28 cellular contexts compared by ENCODE assay signal in genomic region chr14:100727565-100728240, GRCh38. TPM values are rescaled to one million over a fixed set of nuclear protein-coding genes. Genes with fewer than 3 reads are reported as not detected.
DNase-seq lines count a peak whose midpoint lies in the region; ATAC-seq and TF ChIP-seq lines count a peak whose summit lies in the region.
"Had no signal": no experiment of that assay in that cellular context is flagged by ENCODE, and none has a peak within 500 bp of the region (broad histone marks: within the 10 kb centered on the region; RNA-seq: fewer than 3 reads in every experiment).

No MANE protein-coding gene starts in this region.

- H3K4me3 ChIP-seq in HUES48 (ENCODE audit: low read depth, low read length), result peak overlapping the region; percentile 59; the same call in 1 of the 2 replicates
- H3K4me3 ChIP-seq in iPS-20b (ENCODE audit: low read length), result peak overlapping the region; percentile 58
- H3K4me3 ChIP-seq: dorsolateral prefrontal cortex, Peyer's patch, skin epidermis, tibial nerve had no signal

- H3K9ac ChIP-seq in HUES48 (ENCODE audit: low read depth, low read length) (no peak overlapping the region), iPS-20b (ENCODE audit: low read depth, low read length) (no peak overlapping the region)

- H3K4me1 Mint-ChIP-seq in chondrocyte (ENCODE audit: low read depth) (peaks cover 9% of the 10 kb centered on the region), progenitor cell of endocrine pancreas (ENCODE audit: low read depth) (peaks cover 37% of the 10 kb centered on the region)
- H3K4me1 Mint-ChIP-seq in activated T-cell treated with anti-CD3 and anti-CD28 coated beads, Interleukin-2, amount 50 U/mL, for 72 hours (ENCODE audit: low read depth), result no peaks in the 10 kb centered on the region
- H3K4me1 Mint-ChIP-seq: activated naive CD8-positive, alpha-beta T cell treated with anti-CD3 and anti-CD28 coated beads, Interleukin-2, amount 50 U/mL, for 24 hours; memory B cell had no signal

- H3K27ac ChIP-seq in HUES48 (ENCODE audit: low read depth, low read length) (no peak overlapping the region), iPS-20b (ENCODE audit: low read length) (no peak overlapping the region)
- H3K27ac ChIP-seq: dorsolateral prefrontal cortex, Peyer's patch, skin epidermis, tibial nerve, VCaP had no signal

- H3K27me3 ChIP-seq in HUES48 (ENCODE audit: control insufficient read depth, insufficient read depth, low read length), result peaks cover 73% of the 10 kb centered on the region
- peaks cover 75% of the 10 kb centered on the region for H3K27me3 ChIP-seq in iPS-20b (ENCODE audit: insufficient read depth, low read length)
- H3K27me3 ChIP-seq: Peyer's patch had no signal

- DNase-seq in chondrocyte (ENCODE audit: low spot score) (no peak), progenitor cell of endocrine pancreas (ENCODE audit: low spot score, unreplicated experiment) (no peak), DMS114 treated with DMSO at 0.1 percent for 48 hours (lab: John Stamatoyannopoulos, UW; ENCODE audit: unreplicated experiment) (no peak)
- DNase-seq in activated T-cell treated with anti-CD3 and anti-CD28 coated beads, Interleukin-2, amount 50 U/mL, for 72 hours, result no peak
- DNase-seq: activated CD4-positive, alpha-beta T cell treated with anti-CD3 and anti-CD28 coated beads for 48 hours; activated CD8-positive, alpha-beta memory T cell treated with anti-CD3 and anti-CD28 coated beads for 24 hours; activated gamma-delta T cell treated with Interleukin-2 at 50 U/mL for 16 hours; activated naive CD8-positive, alpha-beta T cell treated with anti-CD3 and anti-CD28 coated beads, Interleukin-2, amount 50 U/mL, for 24 hours; C1 segment of cervical spinal cord; Calu3; cerebellar nuclear complex; dorsolateral prefrontal cortex; IMR-90; NCI-H1092 treated with DMSO at 0.1 percent for 48 hours; NCI-H187 treated with DMSO at 0.1 percent for 48 hours; NCI-H2227 treated with DMSO at 0.1 percent for 48 hours; NCI-H526 treated with DMSO at 0.1 percent for 48 hours; occipital lobe; Peyer's patch; SHP77 treated with DMSO at 0.1 percent for 48 hours had no signal

- H3K4me1 ChIP-seq in HUES48 (ENCODE audit: control insufficient read depth, insufficient read depth, low read length), result peaks cover 12% of the 10 kb centered on the region; the same call in 1 of the 2 replicates
- peaks cover 7% of the 10 kb centered on the region; the same call in 1 of the 2 replicates for H3K4me1 ChIP-seq in iPS-20b (ENCODE audit: insufficient read depth, low read length)
- H3K4me1 ChIP-seq: Peyer's patch had no signal

- H3K27me3 Mint-ChIP-seq in chondrocyte (ENCODE audit: low read depth) (peaks cover 73% of the 10 kb centered on the region), progenitor cell of endocrine pancreas (peaks cover 28% of the 10 kb centered on the region)
- peaks cover 34% of the 10 kb centered on the region for H3K27me3 Mint-ChIP-seq in activated T-cell treated with anti-CD3 and anti-CD28 coated beads, Interleukin-2, amount 50 U/mL, for 72 hours (ENCODE audit: low read depth)

- H3K36me3 ChIP-seq in HUES48 (ENCODE audit: control insufficient read depth, insufficient read depth, low read length) (no peaks in the 10 kb centered on the region), iPS-20b (ENCODE audit: insufficient read depth, low read depth, low read length) (no peaks in the 10 kb centered on the region)
- H3K36me3 ChIP-seq: Peyer's patch, tibial nerve had no signal

- H3K9me3 ChIP-seq in HUES48 (ENCODE audit: control insufficient read depth, insufficient read depth, low read length) (no peaks in the 10 kb centered on the region), iPS-20b (ENCODE audit: insufficient read depth, low read depth, low read length) (no peaks in the 10 kb centered on the region; the same call in 1 of the 2 replicates)
- H3K9me3 ChIP-seq: Peyer's patch, tibial nerve had no signal

- TF ChIP-seq CTCF in chondrocyte (IDR thresholded peaks at IDR 0.05), result no peak
- no peak for TF ChIP-seq CTCF in progenitor cell of endocrine pancreas (IDR thresholded peaks at IDR 0.05; ENCODE audit: unreplicated experiment)

- H3K9me3 Mint-ChIP-seq in chondrocyte (ENCODE audit: low read depth), result no peaks in the 10 kb centered on the region
- peaks cover 9% of the 10 kb centered on the region for H3K9me3 Mint-ChIP-seq in progenitor cell of endocrine pancreas (ENCODE audit: low read depth)
- H3K9me3 Mint-ChIP-seq in activated T-cell treated with anti-CD3 and anti-CD28 coated beads, Interleukin-2, amount 50 U/mL, for 72 hours, result no peaks in the 10 kb centered on the region
- H3K9me3 Mint-ChIP-seq: activated naive CD8-positive, alpha-beta T cell treated with anti-CD3 and anti-CD28 coated beads, Interleukin-2, amount 50 U/mL, for 24 hours had no signal

- no peak for ATAC-seq in activated T-cell treated with anti-CD3 and anti-CD28 coated beads, Interleukin-2, amount 50 U/mL, for 72 hours (replicated peaks in 1 of 2)
- no peak for ATAC-seq in HG02870 (IDR thresholded peaks at IDR 0.05; ENCODE audit: unreplicated experiment)
- ATAC-seq: activated naive CD8-positive, alpha-beta T cell treated with anti-CD3 and anti-CD28 coated beads, Interleukin-2, amount 50 U/mL, for 24 hours had no signal

- H3K27ac Mint-ChIP-seq in chondrocyte (ENCODE audit: unreplicated experiment) (no peak overlapping the region), progenitor cell of endocrine pancreas (peak overlapping the region; percentile 94)
- H3K27ac Mint-ChIP-seq in activated T-cell treated with anti-CD3 and anti-CD28 coated beads, Interleukin-2, amount 50 U/mL, for 72 hours, result no peak overlapping the region
- H3K27ac Mint-ChIP-seq: activated naive CD8-positive, alpha-beta T cell treated with anti-CD3 and anti-CD28 coated beads, Interleukin-2, amount 50 U/mL, for 24 hours; memory B cell had no signal

- H3K36me3 Mint-ChIP-seq in chondrocyte (ENCODE audit: low read depth), result no peaks in the 10 kb centered on the region
- peaks cover 41% of the 10 kb centered on the region for H3K36me3 Mint-ChIP-seq in progenitor cell of endocrine pancreas (ENCODE audit: insufficient read depth)
- no peaks in the 10 kb centered on the region for H3K36me3 Mint-ChIP-seq in activated T-cell treated with anti-CD3 and anti-CD28 coated beads, Interleukin-2, amount 50 U/mL, for 72 hours (ENCODE audit: insufficient read depth in 2 of 2)
- H3K36me3 Mint-ChIP-seq: memory B cell had no signal

- H3K4me3 Mint-ChIP-seq in chondrocyte (ENCODE audit: unreplicated experiment), result peak overlapping the region; percentile 31
- peak overlapping the region; percentile 93 for H3K4me3 Mint-ChIP-seq in progenitor cell of endocrine pancreas (ENCODE audit: low read depth)
- H3K4me3 Mint-ChIP-seq in activated T-cell treated with anti-CD3 and anti-CD28 coated beads, Interleukin-2, amount 50 U/mL, for 72 hours, result no peak overlapping the region
- H3K4me3 Mint-ChIP-seq: activated naive CD8-positive, alpha-beta T cell treated with anti-CD3 and anti-CD28 coated beads, Interleukin-2, amount 50 U/mL, for 24 hours; memory B cell had no signal

RNA-seq across cellular contexts. Expression of gene DLK1, which starts 1.0 kb away (rescaled TPM):
- 0.33 to 0.45 TPM in 2 of 3 replicates, not detected in the other for total RNA-seq in chondrocyte
- total RNA-seq in progenitor cell of endocrine pancreas, result 5,491 and 5,856 TPM in 2 replicates
- not detected for total RNA-seq in activated T-cell treated with anti-CD3 and anti-CD28 coated beads, Interleukin-2, amount 50 U/mL, for 72 hours
- total RNA-seq: Calu3, glomerular endothelial cell, Peyer's patch, tibial nerve had no signal

Comparison
In these comparisons a context has a peak if more than half of its experiments do, and no peak if none do; other contexts are left out.
1. H3K4me3 Mint-ChIP-seq: peak in chondrocyte (single experiment) and progenitor cell of endocrine pancreas (single experiment); none in activated T-cell treated with anti-CD3 and anti-CD28 coated beads, Interleukin-2, amount 50 U/mL, for 72 hours (0 of 2).
2. RNA of gene DLK1, which starts 1.0 kb away (total RNA-seq): 5,491 to 5,856 TPM in progenitor cell of endocrine pancreas; 0.33 to 0.45 TPM in chondrocyte and not detected in activated T-cell treated with anti-CD3 and anti-CD28 coated beads, Interleukin-2, amount 50 U/mL, for 72 hours; every median in the first group is over 1,000 times any median in the second.